18 cellular contexts compared by ENCODE assay signal in genomic region chr17:72705905-72706395, GRCh38.
A peak's percentile ranks its signal among the peaks of the same experiment; 100 is the strongest.
DNase-seq lines count a peak whose midpoint lies in the region; ATAC-seq and TF ChIP-seq lines count a peak whose summit lies in the region.
"Had no signal": no experiment of that assay in that cellular context is flagged by ENCODE, and none has a peak within 500 bp of the region (broad histone marks: within the 10 kb centered on the region; RNA-seq: fewer than 3 reads in every experiment).

No MANE protein-coding gene starts in this region.

- peak; percentile 24 for DNase-seq in activated CD4-positive, alpha-beta T cell treated with anti-CD3 and anti-CD28 coated beads for 36 hours
- DNase-seq in activated CD4-positive, alpha-beta T cell treated with anti-CD3 and anti-CD28 coated beads, Interleukin-2, amount 50 U/mL, for 4 hours = no peak
- DNase-seq in MM.1S (peak; percentile 74), progenitor cell of endocrine pancreas (ENCODE audit: low spot score, unreplicated experiment) (no peak), anterior cingulate cortex (lab: John Stamatoyannopoulos, UW) (no peak), foreskin melanocyte (no peak)
- DNase-seq: adrenal gland, Calu3, colonic mucosa, GM23248, NCI-H1930, OCI-M1, substantia nigra, T-helper 17 cell had no signal

- peaks cover 10% of the 10 kb centered on the region for H3K9me3 Mint-ChIP-seq in activated CD4-positive, alpha-beta T cell treated with anti-CD3 and anti-CD28 coated beads for 36 hours (ENCODE audit: low read depth)
- H3K9me3 Mint-ChIP-seq in progenitor cell of endocrine pancreas (ENCODE audit: low read depth) = peaks cover 11% of the 10 kb centered on the region

- H3K4me2 ChIP-seq in MM.1S (ENCODE audit: low read depth, low read length) = peak overlapping the region; percentile 41

- H3K36me3 Mint-ChIP-seq in activated CD4-positive, alpha-beta T cell treated with anti-CD3 and anti-CD28 coated beads for 36 hours (ENCODE audit: low read depth) = peaks cover 12% of the 10 kb centered on the region
- peaks cover 4% of the 10 kb centered on the region for H3K36me3 Mint-ChIP-seq in progenitor cell of endocrine pancreas (ENCODE audit: insufficient read depth)

- H3K4me3 Mint-ChIP-seq in activated CD4-positive, alpha-beta T cell treated with anti-CD3 and anti-CD28 coated beads for 36 hours = no peak overlapping the region
- H3K4me3 Mint-ChIP-seq in progenitor cell of endocrine pancreas (ENCODE audit: low read depth) = no peak overlapping the region
- H3K4me3 Mint-ChIP-seq: T-helper 17 cell had no signal

- no peaks in the 10 kb centered on the region for H3K36me3 ChIP-seq in MM.1S (replicated peaks; ENCODE audit: insufficient read depth, low read length)
- H3K36me3 ChIP-seq: adrenal gland, colonic mucosa had no signal

- no peaks in the 10 kb centered on the region for H3K27me3 ChIP-seq in MM.1S (replicated peaks; ENCODE audit: insufficient read depth, low read length)
- H3K27me3 ChIP-seq: adrenal gland, colonic mucosa had no signal

- no peaks in the 10 kb centered on the region for H3K9me2 ChIP-seq in MM.1S (replicated peaks; ENCODE audit: insufficient read depth, low read length)

- peaks cover 9% of the 10 kb centered on the region for H3F3A ChIP-seq in MM.1S (ENCODE audit: insufficient read depth, low read length)

- no peaks in the 10 kb centered on the region for H3K27me3 Mint-ChIP-seq in activated CD4-positive, alpha-beta T cell treated with anti-CD3 and anti-CD28 coated beads for 36 hours
- no peaks in the 10 kb centered on the region for H3K27me3 Mint-ChIP-seq in progenitor cell of endocrine pancreas
- H3K27me3 Mint-ChIP-seq: T-helper 17 cell had no signal

- H3K27ac Mint-ChIP-seq in activated CD4-positive, alpha-beta T cell treated with anti-CD3 and anti-CD28 coated beads for 36 hours = peak overlapping the region; percentile 44
- peak overlapping the region; percentile 63 for H3K27ac Mint-ChIP-seq in progenitor cell of endocrine pancreas
- H3K27ac Mint-ChIP-seq: T-helper 17 cell had no signal

- H3K9me3 ChIP-seq in MM.1S (replicated peaks; ENCODE audit: insufficient read depth, low read length) = no peaks in the 10 kb centered on the region
- H3K9me3 ChIP-seq: adrenal gland, colonic mucosa had no signal

- H3K9ac ChIP-seq in MM.1S (ENCODE audit: low read length) = no peak overlapping the region
- H3K9ac ChIP-seq: GM23248 had no signal

- POLR2A ChIA-PET in activated CD4-positive, alpha-beta T cell treated with anti-CD3 and anti-CD28 coated beads for 36 hours (lab: Charles Lee) = no interaction called here

- H3K4me3 ChIP-seq in MM.1S (ENCODE audit: low read length) = no peak overlapping the region
- H3K4me3 ChIP-seq: adrenal gland, colonic mucosa, GM23248, K562 had no signal

- H2AFZ ChIP-seq in MM.1S (ENCODE audit: low read length) = no peak overlapping the region
- H2AFZ ChIP-seq: GM23248 had no signal

- no peaks in the 10 kb centered on the region for H3K79me2 ChIP-seq in MM.1S (ENCODE audit: low read length)

- peak; percentile 42 for ATAC-seq in activated CD4-positive, alpha-beta T cell treated with anti-CD3 and anti-CD28 coated beads for 36 hours
- peak; percentile 68 for ATAC-seq in GM21529 (IDR thresholded peaks at IDR 0.05; ENCODE audit: unreplicated experiment)
- no peak for ATAC-seq in HG03280 (IDR thresholded peaks at IDR 0.05; ENCODE audit: unreplicated experiment)
- ATAC-seq: K562, sciatic nerve, T-helper 17 cell had no signal

- H3K27ac ChIP-seq in MM.1S (ENCODE audit: low read length) = peak overlapping the region; percentile 57; the same call in 1 of the 2 replicates
- H3K27ac ChIP-seq: adrenal gland, colonic mucosa, GM23248 had no signal

- intact Hi-C loops in activated CD4-positive, alpha-beta T cell treated with anti-CD3 and anti-CD28 coated beads for 36 hours (cut with DNase I, micrococcal nuclease) = no loop called here

- peaks cover 29% of the 10 kb centered on the region for H3K4me1 Mint-ChIP-seq in activated CD4-positive, alpha-beta T cell treated with anti-CD3 and anti-CD28 coated beads for 36 hours
- peaks cover 10% of the 10 kb centered on the region for H3K4me1 Mint-ChIP-seq in progenitor cell of endocrine pancreas (ENCODE audit: low read depth)

- TF ChIP-seq CTCF in MM.1S (IDR thresholded peaks at IDR 0.05; ENCODE audit: low read length) = no peak
- TF ChIP-seq CTCF in progenitor cell of endocrine pancreas (IDR thresholded peaks at IDR 0.05; ENCODE audit: unreplicated experiment) = no peak

- H3K4me1 ChIP-seq in MM.1S (ENCODE audit: low read length) = peaks cover 15% of the 10 kb centered on the region
- H3K4me1 ChIP-seq: adrenal gland, colonic mucosa had no signal

- CTCF ChIA-PET in activated CD4-positive, alpha-beta T cell treated with anti-CD3 and anti-CD28 coated beads for 36 hours (lab: Charles Lee) = interaction anchor here (0.9 to 2.2 kb wide), 2 partner anchors 20 to 149 kb away, joined by 4 to 6 read pairs; no protein-coding TSS in a partner anchor

- no peaks in the 10 kb centered on the region for H4K20me1 ChIP-seq in MM.1S (ENCODE audit: insufficient read depth, low read length)

Comparison
In these comparisons a context has a peak if more than half of its experiments do, and no peak if none do; other contexts are left out.
1. DNase-seq: peak in activated CD4-positive, alpha-beta T cell treated with anti-CD3 and anti-CD28 coated beads for 36 hours (single experiment) and MM.1S (single experiment); none in activated CD4-positive, alpha-beta T cell treated with anti-CD3 and anti-CD28 coated beads, Interleukin-2, amount 50 U/mL, for 4 hours (0 of 2), progenitor cell of endocrine pancreas (single experiment), anterior cingulate cortex (0 of 58) and foreskin melanocyte (single experiment).